Comparison of ENCODE assay signal across 1 cellular context in genomic region chr18:70329076-70329475, GRCh38.
TF ChIP-seq lines count a peak whose summit lies in the region.

No MANE protein-coding gene starts in this region.

TF ChIP-seq in endothelial cell of umbilical vein, 7 proteins besides CTCF, POLR2A, EP300 and RAD21 (continued from another document):
- TF ChIP-seq, protein P1, sequence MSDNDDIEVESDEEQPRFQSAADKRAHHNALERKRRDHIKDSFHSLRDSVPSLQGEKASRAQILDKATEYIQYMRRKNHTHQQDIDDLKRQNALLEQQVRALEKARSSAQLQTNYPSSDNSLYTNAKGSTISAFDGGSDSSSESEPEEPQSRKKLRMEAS (IDR thresholded peaks at IDR 0.05; ENCODE audit: insufficient read depth, insufficient read length) = no peak
- TF ChIP-seq MYC (IDR thresholded peaks at IDR 0.05; ENCODE audit: low read depth, low read length) = no peak
